1 cellular context compared by ENCODE assay signal in the genomic region with DNA sequence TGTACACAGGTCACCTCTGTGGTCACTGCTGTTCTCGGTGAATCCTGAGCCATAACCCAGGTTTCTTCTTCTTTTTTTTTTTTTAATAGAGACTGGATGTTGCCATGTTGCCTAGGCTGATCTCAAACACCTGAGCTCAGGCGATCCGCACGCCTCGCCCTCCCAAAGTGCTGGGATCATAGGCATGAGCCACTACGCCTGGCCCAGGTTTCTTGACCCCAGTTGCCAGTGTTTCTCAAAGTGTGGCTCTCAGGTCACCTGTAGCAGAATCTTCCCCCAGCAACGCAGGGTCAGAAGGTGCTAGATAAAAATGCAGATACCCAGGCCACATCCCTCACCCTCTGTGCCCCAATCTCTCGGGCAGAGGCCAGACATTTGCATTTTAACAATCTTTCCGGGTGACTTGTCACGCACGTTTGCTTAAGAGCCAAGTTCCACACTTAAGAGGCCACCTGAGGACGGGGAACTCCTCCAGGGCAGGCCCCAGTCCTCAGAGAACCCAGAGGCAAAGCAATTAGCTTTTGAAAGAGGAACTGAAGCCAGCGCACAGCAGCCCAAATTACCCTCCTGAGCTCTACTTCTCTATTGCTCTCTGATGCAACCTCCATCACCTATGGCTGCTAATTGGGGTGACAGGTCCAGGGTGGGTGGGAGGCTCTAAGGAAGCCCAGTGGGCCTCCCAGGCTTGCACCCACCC.
TF ChIP-seq lines count a peak whose summit lies in the region.

No MANE protein-coding gene starts in this region.

TF ChIP-seq in GM12878, 131 proteins besides CTCF, POLR2A, EP300 and RAD21 (continued from another document):
- TF ChIP-seq IKZF1 (conservative IDR thresholded peaks at IDR 0.05) (peak; percentile 88), SUPT20H (IDR thresholded peaks at IDR 0.05; ENCODE audit: borderline replicate concordance, control insufficient read depth, low read depth, low read length) (no peak), JUNB (IDR thresholded peaks at IDR 0.05) (no peak; the same call in 1 of the 2 replicates), SUZ12 (IDR thresholded peaks at IDR 0.05; ENCODE audit: unreplicated experiment) (no peak), KDM1A (IDR thresholded peaks at IDR 0.05; ENCODE audit: borderline replicate concordance) (no peak), FOXK2 (IDR thresholded peaks at IDR 0.05) (no peak; the same call in 1 of the 2 replicates), ZSCAN29 (IDR thresholded peaks at IDR 0.05) (no peak), MTA2 (IDR thresholded peaks at IDR 0.05; ENCODE audit: low read depth) (peak; percentile 100), EGR1 (IDR thresholded peaks at IDR 0.05; ENCODE audit: borderline replicate concordance in 1 of 2, low read depth in 2 of 2, low read length in 2 of 2) (no peak), BCL11A (IDR thresholded peaks at IDR 0.05; ENCODE audit: low read depth, low read length) (peak; percentile 99), NR2F1 (conservative IDR thresholded peaks at IDR 0.05) (peak; percentile 94)
- TF ChIP-seq, protein P1, sequence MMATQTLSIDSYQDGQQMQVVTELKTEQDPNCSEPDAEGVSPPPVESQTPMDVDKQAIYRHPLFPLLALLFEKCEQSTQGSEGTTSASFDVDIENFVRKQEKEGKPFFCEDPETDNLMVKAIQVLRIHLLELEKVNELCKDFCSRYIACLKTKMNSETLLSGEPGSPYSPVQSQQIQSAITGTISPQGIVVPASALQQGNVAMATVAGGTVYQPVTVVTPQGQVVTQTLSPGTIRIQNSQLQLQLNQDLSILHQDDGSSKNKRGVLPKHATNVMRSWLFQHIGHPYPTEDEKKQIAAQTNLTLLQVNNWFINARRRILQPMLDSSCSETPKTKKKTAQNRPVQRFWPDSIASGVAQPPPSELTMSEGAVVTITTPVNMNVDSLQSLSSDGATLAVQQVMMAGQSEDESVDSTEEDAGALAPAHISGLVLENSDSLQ (IDR thresholded peaks at IDR 0.05) = 0 out of 2 replicates have a peak, but pooled peaks have one; percentile 26
- TF ChIP-seq, protein P2, sequence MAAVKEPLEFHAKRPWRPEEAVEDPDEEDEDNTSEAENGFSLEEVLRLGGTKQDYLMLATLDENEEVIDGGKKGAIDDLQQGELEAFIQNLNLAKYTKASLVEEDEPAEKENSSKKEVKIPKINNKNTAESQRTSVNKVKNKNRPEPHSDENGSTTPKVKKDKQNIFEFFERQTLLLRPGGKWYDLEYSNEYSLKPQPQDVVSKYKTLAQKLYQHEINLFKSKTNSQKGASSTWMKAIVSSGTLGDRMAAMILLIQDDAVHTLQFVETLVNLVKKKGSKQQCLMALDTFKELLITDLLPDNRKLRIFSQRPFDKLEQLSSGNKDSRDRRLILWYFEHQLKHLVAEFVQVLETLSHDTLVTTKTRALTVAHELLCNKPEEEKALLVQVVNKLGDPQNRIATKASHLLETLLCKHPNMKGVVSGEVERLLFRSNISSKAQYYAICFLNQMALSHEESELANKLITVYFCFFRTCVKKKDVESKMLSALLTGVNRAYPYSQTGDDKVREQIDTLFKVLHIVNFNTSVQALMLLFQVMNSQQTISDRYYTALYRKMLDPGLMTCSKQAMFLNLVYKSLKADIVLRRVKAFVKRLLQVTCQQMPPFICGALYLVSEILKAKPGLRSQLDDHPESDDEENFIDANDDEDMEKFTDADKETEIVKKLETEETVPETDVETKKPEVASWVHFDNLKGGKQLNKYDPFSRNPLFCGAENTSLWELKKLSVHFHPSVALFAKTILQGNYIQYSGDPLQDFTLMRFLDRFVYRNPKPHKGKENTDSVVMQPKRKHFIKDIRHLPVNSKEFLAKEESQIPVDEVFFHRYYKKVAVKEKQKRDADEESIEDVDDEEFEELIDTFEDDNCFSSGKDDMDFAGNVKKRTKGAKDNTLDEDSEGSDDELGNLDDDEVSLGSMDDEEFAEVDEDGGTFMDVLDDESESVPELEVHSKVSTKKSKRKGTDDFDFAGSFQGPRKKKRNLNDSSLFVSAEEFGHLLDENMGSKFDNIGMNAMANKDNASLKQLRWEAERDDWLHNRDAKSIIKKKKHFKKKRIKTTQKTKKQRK (IDR thresholded peaks at IDR 0.05; ENCODE audit: low read depth, low read length) = no peak
- TF ChIP-seq, protein P3, sequence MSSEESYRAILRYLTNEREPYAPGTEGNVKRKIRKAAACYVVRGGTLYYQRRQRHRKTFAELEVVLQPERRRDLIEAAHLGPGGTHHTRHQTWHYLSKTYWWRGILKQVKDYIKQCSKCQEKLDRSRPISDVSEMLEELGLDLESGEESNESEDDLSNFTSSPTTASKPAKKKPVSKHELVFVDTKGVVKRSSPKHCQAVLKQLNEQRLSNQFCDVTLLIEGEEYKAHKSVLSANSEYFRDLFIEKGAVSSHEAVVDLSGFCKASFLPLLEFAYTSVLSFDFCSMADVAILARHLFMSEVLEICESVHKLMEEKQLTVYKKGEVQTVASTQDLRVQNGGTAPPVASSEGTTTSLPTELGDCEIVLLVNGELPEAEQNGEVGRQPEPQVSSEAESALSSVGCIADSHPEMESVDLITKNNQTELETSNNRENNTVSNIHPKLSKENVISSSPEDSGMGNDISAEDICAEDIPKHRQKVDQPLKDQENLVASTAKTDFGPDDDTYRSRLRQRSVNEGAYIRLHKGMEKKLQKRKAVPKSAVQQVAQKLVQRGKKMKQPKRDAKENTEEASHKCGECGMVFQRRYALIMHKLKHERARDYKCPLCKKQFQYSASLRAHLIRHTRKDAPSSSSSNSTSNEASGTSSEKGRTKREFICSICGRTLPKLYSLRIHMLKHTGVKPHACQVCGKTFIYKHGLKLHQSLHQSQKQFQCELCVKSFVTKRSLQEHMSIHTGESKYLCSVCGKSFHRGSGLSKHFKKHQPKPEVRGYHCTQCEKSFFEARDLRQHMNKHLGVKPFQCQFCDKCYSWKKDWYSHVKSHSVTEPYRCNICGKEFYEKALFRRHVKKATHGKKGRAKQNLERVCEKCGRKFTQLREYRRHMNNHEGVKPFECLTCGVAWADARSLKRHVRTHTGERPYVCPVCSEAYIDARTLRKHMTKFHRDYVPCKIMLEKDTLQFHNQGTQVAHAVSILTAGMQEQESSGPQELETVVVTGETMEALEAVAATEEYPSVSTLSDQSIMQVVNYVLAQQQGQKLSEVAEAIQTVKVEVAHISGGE (CRISPR knock-in tag; IDR thresholded peaks at IDR 0.05) = no peak
- TF ChIP-seq, protein P4, sequence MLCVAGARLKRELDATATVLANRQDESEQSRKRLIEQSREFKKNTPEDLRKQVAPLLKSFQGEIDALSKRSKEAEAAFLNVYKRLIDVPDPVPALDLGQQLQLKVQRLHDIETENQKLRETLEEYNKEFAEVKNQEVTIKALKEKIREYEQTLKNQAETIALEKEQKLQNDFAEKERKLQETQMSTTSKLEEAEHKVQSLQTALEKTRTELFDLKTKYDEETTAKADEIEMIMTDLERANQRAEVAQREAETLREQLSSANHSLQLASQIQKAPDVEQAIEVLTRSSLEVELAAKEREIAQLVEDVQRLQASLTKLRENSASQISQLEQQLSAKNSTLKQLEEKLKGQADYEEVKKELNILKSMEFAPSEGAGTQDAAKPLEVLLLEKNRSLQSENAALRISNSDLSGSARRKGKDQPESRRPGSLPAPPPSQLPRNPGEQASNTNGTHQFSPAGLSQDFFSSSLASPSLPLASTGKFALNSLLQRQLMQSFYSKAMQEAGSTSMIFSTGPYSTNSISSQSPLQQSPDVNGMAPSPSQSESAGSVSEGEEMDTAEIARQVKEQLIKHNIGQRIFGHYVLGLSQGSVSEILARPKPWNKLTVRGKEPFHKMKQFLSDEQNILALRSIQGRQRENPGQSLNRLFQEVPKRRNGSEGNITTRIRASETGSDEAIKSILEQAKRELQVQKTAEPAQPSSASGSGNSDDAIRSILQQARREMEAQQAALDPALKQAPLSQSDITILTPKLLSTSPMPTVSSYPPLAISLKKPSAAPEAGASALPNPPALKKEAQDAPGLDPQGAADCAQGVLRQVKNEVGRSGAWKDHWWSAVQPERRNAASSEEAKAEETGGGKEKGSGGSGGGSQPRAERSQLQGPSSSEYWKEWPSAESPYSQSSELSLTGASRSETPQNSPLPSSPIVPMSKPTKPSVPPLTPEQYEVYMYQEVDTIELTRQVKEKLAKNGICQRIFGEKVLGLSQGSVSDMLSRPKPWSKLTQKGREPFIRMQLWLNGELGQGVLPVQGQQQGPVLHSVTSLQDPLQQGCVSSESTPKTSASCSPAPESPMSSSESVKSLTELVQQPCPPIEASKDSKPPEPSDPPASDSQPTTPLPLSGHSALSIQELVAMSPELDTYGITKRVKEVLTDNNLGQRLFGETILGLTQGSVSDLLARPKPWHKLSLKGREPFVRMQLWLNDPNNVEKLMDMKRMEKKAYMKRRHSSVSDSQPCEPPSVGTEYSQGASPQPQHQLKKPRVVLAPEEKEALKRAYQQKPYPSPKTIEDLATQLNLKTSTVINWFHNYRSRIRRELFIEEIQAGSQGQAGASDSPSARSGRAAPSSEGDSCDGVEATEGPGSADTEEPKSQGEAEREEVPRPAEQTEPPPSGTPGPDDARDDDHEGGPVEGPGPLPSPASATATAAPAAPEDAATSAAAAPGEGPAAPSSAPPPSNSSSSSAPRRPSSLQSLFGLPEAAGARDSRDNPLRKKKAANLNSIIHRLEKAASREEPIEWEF (IDR thresholded peaks at IDR 0.05; ENCODE audit: insufficient replicate concordance, low read depth, low read length) = peak; percentile 24
- TF ChIP-seq, protein P5, sequence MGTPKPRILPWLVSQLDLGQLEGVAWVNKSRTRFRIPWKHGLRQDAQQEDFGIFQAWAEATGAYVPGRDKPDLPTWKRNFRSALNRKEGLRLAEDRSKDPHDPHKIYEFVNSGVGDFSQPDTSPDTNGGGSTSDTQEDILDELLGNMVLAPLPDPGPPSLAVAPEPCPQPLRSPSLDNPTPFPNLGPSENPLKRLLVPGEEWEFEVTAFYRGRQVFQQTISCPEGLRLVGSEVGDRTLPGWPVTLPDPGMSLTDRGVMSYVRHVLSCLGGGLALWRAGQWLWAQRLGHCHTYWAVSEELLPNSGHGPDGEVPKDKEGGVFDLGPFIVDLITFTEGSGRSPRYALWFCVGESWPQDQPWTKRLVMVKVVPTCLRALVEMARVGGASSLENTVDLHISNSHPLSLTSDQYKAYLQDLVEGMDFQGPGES (IDR thresholded peaks at IDR 0.05) = no peak
